18 cellular contexts compared by ENCODE assay signal in genomic region chrX:83509246-83509801, GRCh38. TPM values are rescaled to one million over a fixed set of nuclear protein-coding genes. Genes with fewer than 3 reads are reported as not detected.
DNase-seq lines count a peak whose midpoint lies in the region; ATAC-seq and TF ChIP-seq lines count a peak whose summit lies in the region.
"Had no signal": no experiment of that assay in that cellular context is flagged by ENCODE, and none has a peak within 500 bp of the region (broad histone marks: within the 10 kb centered on the region; RNA-seq: fewer than 3 reads in every experiment).

No MANE protein-coding gene starts in this region.

- TF ChIP-seq CTCF in astrocyte of the spinal cord (IDR thresholded peaks at IDR 0.05; ENCODE audit: low read depth, low read length), result no peak

- peaks cover 0 to 10% of the 10 kb centered on the region in 2 donors for H3K9me3 Mint-ChIP-seq in stimulated activated naive CD8-positive, alpha-beta T cell treated with anti-CD3 and anti-CD28 coated beads, Interleukin-15, amount 100 ng/mL, for 72 hours
- H3K9me3 Mint-ChIP-seq in naive thymus-derived CD8-positive, alpha-beta T cell, result peaks cover 0 to 21% (median 2%) of the 10 kb centered on the region in 9 donors
- H3K9me3 Mint-ChIP-seq in activated naive CD4-positive, alpha-beta T cell treated with anti-CD3 and anti-CD28 coated beads for 36 hours, result no peaks in the 10 kb centered on the region

- peak overlapping the region; percentile 48 for H3K4me3 ChIP-seq in astrocyte of the spinal cord (ENCODE audit: low read depth, low read length)
- H3K4me3 ChIP-seq: right lobe of liver, upper lobe of left lung had no signal

- H3K27ac Mint-ChIP-seq in stimulated activated naive CD8-positive, alpha-beta T cell treated with anti-CD3 and anti-CD28 coated beads, Interleukin-15, amount 100 ng/mL, for 72 hours, result no peak overlapping the region
- no peak overlapping the region for H3K27ac Mint-ChIP-seq in naive thymus-derived CD8-positive, alpha-beta T cell
- H3K27ac Mint-ChIP-seq in activated naive CD4-positive, alpha-beta T cell treated with anti-CD3 and anti-CD28 coated beads for 36 hours, result no peak overlapping the region
- H3K27ac Mint-ChIP-seq: naive thymus-derived CD4-positive, alpha-beta T cell had no signal

- H3K27me3 Mint-ChIP-seq in stimulated activated naive CD8-positive, alpha-beta T cell treated with anti-CD3 and anti-CD28 coated beads, Interleukin-15, amount 100 ng/mL, for 72 hours, result peaks cover 66% of the 10 kb centered on the region
- peaks cover 20 to 65% (median 46%) of the 10 kb centered on the region in 5 donors for H3K27me3 Mint-ChIP-seq in naive thymus-derived CD8-positive, alpha-beta T cell
- H3K27me3 Mint-ChIP-seq in activated naive CD4-positive, alpha-beta T cell treated with anti-CD3 and anti-CD28 coated beads for 36 hours (ENCODE audit: low read depth), result peaks cover 53% of the 10 kb centered on the region

- CTCF ChIA-PET in activated naive CD4-positive, alpha-beta T cell treated with anti-CD3 and anti-CD28 coated beads for 36 hours (lab: Charles Lee), result no interaction called here

- H3K4me1 Mint-ChIP-seq in stimulated activated naive CD8-positive, alpha-beta T cell treated with anti-CD3 and anti-CD28 coated beads, Interleukin-15, amount 100 ng/mL, for 72 hours, result peaks cover 13% of the 10 kb centered on the region
- peaks cover 2 to 12% (median 5%) of the 10 kb centered on the region in 4 donors for H3K4me1 Mint-ChIP-seq in naive thymus-derived CD8-positive, alpha-beta T cell
- H3K4me1 Mint-ChIP-seq in activated naive CD4-positive, alpha-beta T cell treated with anti-CD3 and anti-CD28 coated beads for 36 hours (ENCODE audit: low read depth), result peaks cover 2% of the 10 kb centered on the region

- H3K36me3 Mint-ChIP-seq in naive thymus-derived CD8-positive, alpha-beta T cell, result peaks cover 0 to 21% (median 2%) of the 10 kb centered on the region in 3 donors
- H3K36me3 Mint-ChIP-seq in activated naive CD4-positive, alpha-beta T cell treated with anti-CD3 and anti-CD28 coated beads for 36 hours (ENCODE audit: low read depth), result peaks cover 2% of the 10 kb centered on the region

- POLR2A ChIA-PET in naive thymus-derived CD8-positive, alpha-beta T cell (lab: Charles Lee), result no interaction called here

- in situ Hi-C loops in astrocyte of the spinal cord (cut with HindIII; ENCODE audit: low sequenced_read_pairs), result no loop called here

- intact Hi-C loops in activated naive CD4-positive, alpha-beta T cell treated with anti-CD3 and anti-CD28 coated beads for 36 hours (cut with micrococcal nuclease), result no loop called here

- no peak for ATAC-seq in stimulated activated naive CD8-positive, alpha-beta T cell treated with anti-CD3 and anti-CD28 coated beads, Interleukin-15, amount 100 ng/mL, for 72 hours
- ATAC-seq in stimulated activated naive CD8-positive, alpha-beta T cell treated with anti-CD3 and anti-CD28 coated beads, Interleukin-15, Interleukin-2, amounts not matched to agents 100 U/mL and 50 U/mL, for 24 hours, result no peak
- no peak for ATAC-seq in naive thymus-derived CD8-positive, alpha-beta T cell
- ATAC-seq: left ventricle myocardium superior; naive thymus-derived CD4-positive, alpha-beta T cell had no signal

- no peak for DNase-seq in stimulated activated naive CD8-positive, alpha-beta T cell treated with anti-CD3 and anti-CD28 coated beads, Interleukin-15, amount 100 ng/mL, for 72 hours
- no peak for DNase-seq in stimulated activated naive CD8-positive, alpha-beta T cell treated with anti-CD3 and anti-CD28 coated beads, Interleukin-15, Interleukin-2, amounts not matched to agents 100 U/mL and 50 U/mL, for 24 hours
- DNase-seq in astrocyte of the spinal cord (ENCODE audit: low read depth, low spot score), result peak; percentile 41
- no peak for DNase-seq in naive thymus-derived CD8-positive, alpha-beta T cell
- no peak for DNase-seq in anterior cingulate cortex (lab: John Stamatoyannopoulos, UW)
- no peak for DNase-seq in amygdala (lab: John Stamatoyannopoulos, UW)
- DNase-seq in activated naive CD4-positive, alpha-beta T cell treated with anti-CD3 and anti-CD28 coated beads for 36 hours, result no peak
- DNase-seq in KG1 (lab: John Stamatoyannopoulos, UW), result no peak
- DNase-seq: amniotic stem cell; hippocampal formation; left ventricle myocardium superior; naive thymus-derived CD4-positive, alpha-beta T cell; NCI-H1930; NCI-H510A treated with DMSO at 0.1 percent for 48 hours; right lobe of liver; stimulated activated CD4-positive, alpha-beta T cell treated with anti-CD3 and anti-CD28 coated beads, Interleukin-4, amount 100 ng/mL, for 1 hour had no signal

- peak overlapping the region; percentile 14 to 54 for H3K4me3 Mint-ChIP-seq in stimulated activated naive CD8-positive, alpha-beta T cell treated with anti-CD3 and anti-CD28 coated beads, Interleukin-15, amount 100 ng/mL, for 72 hours
- H3K4me3 Mint-ChIP-seq in naive thymus-derived CD8-positive, alpha-beta T cell, result peak overlapping the region in 7 of 10 donors; percentile 4 to 58 (median 43)
- no peak overlapping the region for H3K4me3 Mint-ChIP-seq in activated naive CD4-positive, alpha-beta T cell treated with anti-CD3 and anti-CD28 coated beads for 36 hours

RNA-seq across cellular contexts. Expression of gene POU3F4, which starts 1.2 kb away (rescaled TPM):
- total RNA-seq in naive thymus-derived CD8-positive, alpha-beta T cell, result not detected
- polyA plus RNA-seq in naive thymus-derived CD8-positive, alpha-beta T cell, result not detected
- total RNA-seq in activated naive CD4-positive, alpha-beta T cell treated with anti-CD3 and anti-CD28 coated beads for 36 hours, result not detected
- total RNA-seq: dermis microvascular lymphatic vessel endothelial cell; left ventricle myocardium superior; naive thymus-derived CD4-positive, alpha-beta T cell; right lobe of liver; upper lobe of left lung had no signal
- polyA plus RNA-seq: naive thymus-derived CD4-positive, alpha-beta T cell had no signal
